ENCODE assay signal across 8 cellular contexts in genomic region chr1:53837924-53838653, GRCh38. TPM values are rescaled to one million over a fixed set of nuclear protein-coding genes. Genes with fewer than 3 reads are reported as not detected.
DNase-seq lines count a peak whose midpoint lies in the region; ATAC-seq, FAIRE-seq and TF ChIP-seq lines count a peak whose summit lies in the region.

Gene NDC1, minus strand, starts transcription at chr1:53838296. Its CDS starts 35 bp downstream, at chr1:53838261.

- no peaks in the 10 kb centered on the region for H3K9me3 ChIP-seq in keratinocyte (ENCODE audit: control insufficient read depth, low read depth, low read length)

- peak within 1 kb of the TSS; percentile 98 for H2AFZ ChIP-seq in keratinocyte (ENCODE audit: control insufficient read depth, low read length)

- FAIRE-seq in keratinocyte (lab: Jason Lieb, UNC), result no peak

- peak; percentile 78 for TF ChIP-seq POLR2A in GM19099 (IDR thresholded peaks at IDR 0.05; ENCODE audit: extremely low read depth, insufficient read length, low read depth)

- peak within 1 kb of the TSS; percentile 51 to 100 (median 96) for H3K4me3 ChIP-seq in keratinocyte (ENCODE audit: control insufficient read depth in 2 of 3, extremely low read depth in 1 of 3, insufficient read depth in 2 of 3, low read depth in 1 of 3, low read length in 3 of 3)

- dilution Hi-C loops in keratinocyte (cut with MboI; ENCODE audit: extremely low pct_ligation_motif_present, low sequenced_read_pairs), result no loop called here

- no peaks in the 10 kb centered on the region for H3K27me3 ChIP-seq in keratinocyte (ENCODE audit: control insufficient read depth, extremely low read depth, insufficient read depth, low read length)

- peak in 1 of 3 experiments; percentile 8 for TF ChIP-seq CTCF in keratinocyte (optimal IDR thresholded peaks at IDR 0.05 in 1 of 3, IDR thresholded peaks at IDR 0.05 in 1 of 3, conservative IDR thresholded peaks at IDR 0.05 in 1 of 3; ENCODE audit: extremely low read depth in 1 of 3, insufficient read depth in 2 of 3, low read length in 3 of 3)

- H3K27ac ChIP-seq in keratinocyte (ENCODE audit: control insufficient read depth, insufficient read depth, low read length), result peak within 1 kb of the TSS; percentile 91

- no peaks in the 10 kb centered on the region for H4K20me1 ChIP-seq in keratinocyte (ENCODE audit: control insufficient read depth, extremely low read depth, insufficient read depth, low read length)

- peak within 1 kb of the TSS; percentile 93 for H3K9ac ChIP-seq in keratinocyte (ENCODE audit: control insufficient read depth, extremely low read depth, insufficient read depth, low read length)

- DNase-seq in AG20443 (ENCODE audit: low spot score) (peak; percentile 94), NCI-H510A (lab: John Stamatoyannopoulos, UW) (peak; percentile 89), cerebellum (ENCODE audit: low spot score) (peak; percentile 91), keratinocyte (ENCODE audit: low read depth, low spot score) (peak; percentile 73)
- peak; percentile 82 for DNase-seq in activated CD4-positive, alpha-beta T cell treated with anti-CD3 and anti-CD28 coated beads for 1 hour
- peak; percentile 73 to 78 for DNase-seq in stimulated activated CD4-positive, alpha-beta T cell treated with anti-CD3 and anti-CD28 coated beads, Interleukin-15, amount 100 ng/mL, for 1 hour (ENCODE audit: low read depth in 1 of 2, low spot score in 1 of 2)

- H3K9me1 ChIP-seq in keratinocyte (ENCODE audit: control insufficient read depth, extremely low read depth, insufficient read depth, low read length), result no peaks in the 10 kb centered on the region

- no peaks in the 10 kb centered on the region for H3K36me3 ChIP-seq in keratinocyte (ENCODE audit: control insufficient read depth in 2 of 2, extremely low read depth in 1 of 2, insufficient read depth in 2 of 2, low read length in 2 of 2)

- H3K4me2 ChIP-seq in keratinocyte (ENCODE audit: control insufficient read depth, extremely low read depth, insufficient read depth, low read depth, low read length), result peak within 1 kb of the TSS; percentile 86

- peaks cover 10% of the 10 kb centered on the region for H3K4me1 ChIP-seq in keratinocyte (ENCODE audit: control insufficient read depth, extremely low read depth, insufficient read depth, low read length)

- ATAC-seq in HG03432 (IDR thresholded peaks at IDR 0.05; ENCODE audit: unreplicated experiment), result peak; percentile 84

- H3K79me2 ChIP-seq in keratinocyte (ENCODE audit: control insufficient read depth, insufficient read depth, low read length), result peaks cover 45% of the 10 kb centered on the region

RNA-seq across cellular contexts. Expression of gene NDC1, which starts in this region (rescaled TPM):
- 27.0 TPM for total RNA-seq in cerebellum
- 24.5 to 36.1 TPM (median 30.5 TPM) in 3 replicates for polyA plus RNA-seq in keratinocyte
- 2.4 TPM for polyA plus RNA-seq in keratinocyte (2011; ENCODE audit: low read depth)
- 8.9 and 17.8 TPM in 2 replicates for polyA plus RNA-seq in keratinocyte (2011; cell fraction: cytosol; rRNA removed)
- 17.0 and 22.9 TPM in 2 replicates for polyA plus RNA-seq in keratinocyte (2011; cell fraction: nucleus; rRNA removed)
- 7.8 and 16.9 TPM in 2 replicates for polyA plus RNA-seq in keratinocyte (2012; ENCODE audit: low replicate concordance)
- polyA minus RNA-seq in keratinocyte, result 23.8 to 82.7 TPM (median 46.5 TPM) in 3 replicates
- polyA minus RNA-seq in keratinocyte (2011; cell fraction: cytosol; rRNA and poly(A)+ RNA removed), result 16.5 TPM
- polyA minus RNA-seq in keratinocyte (2011; cell fraction: nucleus; rRNA and poly(A)+ RNA removed), result 25.1 and 38.9 TPM in 2 replicates

Comparison
In these comparisons a context has a peak if more than half of its experiments do, and no peak if none do; other contexts are left out.
1. Peak in every context shown above with its lines: DNase-seq, ATAC-seq, H3K4me3 ChIP-seq and H3K27ac ChIP-seq.